Comparison of ENCODE assay signal across 8 cellular contexts in the genomic region with DNA sequence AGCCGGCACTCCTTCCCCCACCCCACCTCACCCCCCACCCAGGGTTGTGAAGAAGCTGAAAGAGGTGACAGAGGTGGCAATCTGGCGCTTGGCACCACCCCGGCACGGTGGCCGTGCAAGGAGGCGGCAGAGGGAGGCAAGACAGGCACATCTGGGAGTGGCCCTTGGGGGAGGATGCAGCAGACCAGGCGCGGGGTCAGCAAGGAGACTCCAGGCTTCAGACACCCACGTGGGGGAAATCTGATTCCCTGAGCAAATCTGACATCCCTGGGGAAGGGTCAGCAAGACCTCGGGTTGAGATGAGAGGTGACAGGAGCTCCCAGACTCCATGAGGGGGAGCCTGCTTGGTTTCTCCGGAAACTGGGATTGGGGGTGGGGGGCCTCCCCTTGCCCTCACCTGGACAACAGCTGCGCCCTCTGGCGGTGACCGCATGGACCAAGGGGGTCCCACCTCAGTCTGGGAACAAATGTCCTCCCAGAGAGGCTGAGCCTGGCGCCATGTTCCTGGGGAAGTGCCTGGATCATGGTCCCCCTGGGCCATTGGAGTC. TPM values are rescaled to one million over a fixed set of nuclear protein-coding genes. Genes with fewer than 3 reads are reported as not detected.
DNase-seq lines count a peak whose midpoint lies in the region; ATAC-seq and TF ChIP-seq lines count a peak whose summit lies in the region.

No MANE protein-coding gene starts in this region.

- no peak overlapping the region for H2BK15ac ChIP-seq in mesendoderm (replicated peaks; ENCODE audit: low read depth)

- H3K36me3 ChIP-seq in HUES64 (ENCODE audit: insufficient read depth, low read length), result no peaks in the 10 kb centered on the region
- H3K36me3 ChIP-seq in brain microvascular endothelial cell (replicated peaks), result no peaks in the 10 kb centered on the region
- no peaks in the 10 kb centered on the region for H3K36me3 ChIP-seq in mesendoderm (ENCODE audit: control insufficient read depth, insufficient read depth, low read length)
- no peaks in the 10 kb centered on the region for H3K36me3 ChIP-seq in Caco-2 (ENCODE audit: control insufficient read depth, insufficient read depth, low read length)

- peaks cover 6% of the 10 kb centered on the region for H3K79me2 ChIP-seq in mesendoderm (ENCODE audit: control insufficient read depth, insufficient read depth, low read length)

- peaks cover 14% of the 10 kb centered on the region; the same call in 1 of the 2 replicates for H3K4me1 ChIP-seq in HUES64 (ENCODE audit: insufficient read depth, low read length)
- H3K4me1 ChIP-seq in mesendoderm (ENCODE audit: control insufficient read depth, low read depth, low read length), result peaks cover 14% of the 10 kb centered on the region
- 0 out of 2 replicates have a peak, but pooled peaks cover 10% of the 10 kb centered on the region for H3K4me1 ChIP-seq in Caco-2

- H3K18ac ChIP-seq in mesendoderm (ENCODE audit: low read length), result peak overlapping the region; percentile 78

- 22% methylated on average over 15 of the region's 15 CpGs for WGBS in HUES64
- WGBS in mesendoderm (ENCODE audit: extremely low coverage, insufficient coverage, low lambda C conversion rate), result no CpG with 5 or more reads among the region's 15 CpGs

- peak; percentile 42 for TF ChIP-seq CTCF in AG09319 (IDR thresholded peaks at IDR 0.05; ENCODE audit: low read depth, low read length)
- peak; percentile 78 for TF ChIP-seq CTCF in brain microvascular endothelial cell (IDR thresholded peaks at IDR 0.05; ENCODE audit: low read depth, low read length, missing control alignments)
- peak in 1 of 2 experiments; percentile 6 for TF ChIP-seq CTCF in Caco-2 (IDR thresholded peaks at IDR 0.05; ENCODE audit: insufficient read depth in 1 of 2, low read depth in 1 of 2, low read length in 1 of 2, severe bottlenecking in 1 of 2, unreplicated experiment in 1 of 2)

- H2AK5ac ChIP-seq in mesendoderm (ENCODE audit: low read length), result peak overlapping the region; percentile 38

- in situ Hi-C loops in brain microvascular endothelial cell (cut with HindIII; ENCODE audit: low pct_ligation_motif_present, low sequenced_read_pairs), result no loop called here

- intact Hi-C loops in Caco-2 (cut with micrococcal nuclease; ENCODE audit: unreplicated experiment), result no loop called here

- H3K4me2 ChIP-seq in mesendoderm (ENCODE audit: low read length), result peak overlapping the region; percentile 34

- peak overlapping the region; percentile 97 for H3K4ac ChIP-seq in mesendoderm (ENCODE audit: low read depth, low read length)

- H3K36me3 Mint-ChIP-seq in Caco-2 (ENCODE audit: insufficient read depth, unreplicated experiment), result peaks cover 13% of the 10 kb centered on the region

- H3K27ac Mint-ChIP-seq in Caco-2 (ENCODE audit: unreplicated experiment), result no peak overlapping the region

- no peaks in the 10 kb centered on the region for H3K4me1 Mint-ChIP-seq in Caco-2 (ENCODE audit: low read depth, unreplicated experiment)

- no peaks in the 10 kb centered on the region for H3K27me3 Mint-ChIP-seq in Caco-2 (ENCODE audit: insufficient read depth, unreplicated experiment)

- no peak overlapping the region for H4K8ac ChIP-seq in mesendoderm (ENCODE audit: low read depth, low read length)

- peak overlapping the region; percentile 17 for H2BK120ac ChIP-seq in mesendoderm (ENCODE audit: low read depth, low read length)

- H3K27me3 ChIP-seq in HUES64 (ENCODE audit: insufficient read depth, low read length) (no peaks in the 10 kb centered on the region), brain microvascular endothelial cell (replicated peaks) (no peaks in the 10 kb centered on the region), mesendoderm (ENCODE audit: insufficient read depth, low read length, poor library complexity) (no peaks in the 10 kb centered on the region), Caco-2 (replicated peaks; ENCODE audit: control insufficient read depth, insufficient read depth, low read length) (no peaks in the 10 kb centered on the region)

- H3K9me3 ChIP-seq in HUES64 (ENCODE audit: insufficient read depth, low read depth, low read length) (no peaks in the 10 kb centered on the region), Caco-2 (peaks cover 9% of the 10 kb centered on the region; the same call in 1 of the 2 replicates)

- POLR2A ChIA-PET in Caco-2 (lab: Charles Lee), result interaction anchor here (0.5 kb wide), 1 partner anchor 18 kb away, joined by 4 read pairs; the partner anchor contains the start of gene NAA40

- ATAC-seq in GM18520 (IDR thresholded peaks at IDR 0.05; ENCODE audit: unreplicated experiment), result no peak

- H3K4me3 ChIP-seq in HUES64 (ENCODE audit: low read length) (peak overlapping the region; percentile 70), brain microvascular endothelial cell (ENCODE audit: low read depth, low read length) (no peak overlapping the region), mesendoderm (ENCODE audit: low read length) (no peak overlapping the region), Caco-2 (ENCODE audit: low read depth, low read length) (no peak overlapping the region)

- H3K4me3 Mint-ChIP-seq in Caco-2 (ENCODE audit: unreplicated experiment), result no peak overlapping the region

- no peak overlapping the region for H3K23ac ChIP-seq in mesendoderm (ENCODE audit: low read length)

- peak overlapping the region; percentile 78 for H2BK5ac ChIP-seq in mesendoderm (ENCODE audit: low read length)

- peak overlapping the region; percentile 97 for H4K5ac ChIP-seq in mesendoderm (ENCODE audit: low read length)

- H3K9me3 Mint-ChIP-seq in Caco-2 (ENCODE audit: unreplicated experiment), result no peaks in the 10 kb centered on the region

- peak overlapping the region; percentile 96 for H3K56ac ChIP-seq in mesendoderm (ENCODE audit: low read length)

- H3K27ac ChIP-seq in HUES64 (ENCODE audit: low read depth, low read length) (peak overlapping the region; percentile 100; the same call in 1 of the 2 replicates), brain microvascular endothelial cell (no peak overlapping the region), mesendoderm (ENCODE audit: low read depth, low read length) (peak overlapping the region; percentile 100)

- DNase-seq in AG09319 (ENCODE audit: extremely low read depth, low read depth), result no peak
- DNase-seq in brain microvascular endothelial cell, result no peak
- DNase-seq in mesendoderm, result peak; percentile 79
- no peak for DNase-seq in NCI-H524 (lab: John Stamatoyannopoulos, UW)
- DNase-seq in Caco-2, result no peak
- DNase-seq in NCI-H1092 treated with DMSO at 0.1 percent for 48 hours (lab: John Stamatoyannopoulos, UW), result no peak

- peaks cover under 1% of the 10 kb centered on the region for H3K79me1 ChIP-seq in mesendoderm (ENCODE audit: low read length)

- no peak overlapping the region for H3K9ac ChIP-seq in HUES64 (ENCODE audit: low read depth, low read length)
- peak overlapping the region; percentile 85 for H3K9ac ChIP-seq in mesendoderm (ENCODE audit: low read length)

- CTCF ChIA-PET in Caco-2 (lab: Charles Lee), result no interaction called here

- BruUV-seq in Caco-2 (replicated peaks; lab: Mats Ljungman, UMichigan), result no TSS peak

RNA-seq across cellular contexts. Expression of gene RCOR2, which starts 4.0 kb away (rescaled TPM):
- polyA plus RNA-seq in HUES64 (2013, experiment 1 of 2), result 55.5 TPM
- 56.6 TPM for polyA plus RNA-seq in HUES64 (2013, experiment 2 of 2)
- polyA plus RNA-seq in mesendoderm (2013, experiment 1 of 2), result 35.7 TPM
- 36.5 TPM for polyA plus RNA-seq in mesendoderm (2013, experiment 2 of 2)
- 1.5 and 1.8 TPM in 2 replicates for total RNA-seq in Caco-2 (2022)

RNA-seq across cellular contexts. Expression of gene NAA40, which starts 17.9 kb away (rescaled TPM):
- 28.0 TPM for polyA plus RNA-seq in HUES64 (2013, experiment 1 of 2)
- polyA plus RNA-seq in HUES64 (2013, experiment 2 of 2), result 22.5 TPM
- 20.3 TPM for polyA plus RNA-seq in mesendoderm (2013, experiment 1 of 2)
- 19.6 TPM for polyA plus RNA-seq in mesendoderm (2013, experiment 2 of 2)
- total RNA-seq in Caco-2 (2022), result 42.7 and 43.7 TPM in 2 replicates

RNA-seq across cellular contexts. Expression of gene COX8A, which starts 53.5 kb away (rescaled TPM):
- polyA plus RNA-seq in HUES64 (2013, experiment 1 of 2), result 427 TPM
- 435 TPM for polyA plus RNA-seq in HUES64 (2013, experiment 2 of 2)
- polyA plus RNA-seq in mesendoderm (2013, experiment 1 of 2), result 485 TPM
- polyA plus RNA-seq in mesendoderm (2013, experiment 2 of 2), result 460 TPM
- total RNA-seq in Caco-2 (2022), result 376 and 448 TPM in 2 replicates
